8 cellular contexts compared by ENCODE assay signal in genomic region chr20:3239026-3239866, GRCh38. TPM values are rescaled to one million over a fixed set of nuclear protein-coding genes. Genes with fewer than 3 reads are reported as not detected.
DNase-seq lines count a peak whose midpoint lies in the region; ATAC-seq and TF ChIP-seq lines count a peak whose summit lies in the region.

SLC4A11 (minus strand) TSS chr20:3239190; CDS start chr20:3239137, 53 bp downstream.

- no peak for TF ChIP-seq CTCF in DND-41 (IDR thresholded peaks at IDR 0.05; ENCODE audit: borderline replicate concordance, extremely low read depth, low read length, poor library complexity, severe bottlenecking)
- no peak for TF ChIP-seq CTCF in osteocyte (IDR thresholded peaks at IDR 0.05)

- H3K4me3 Mint-ChIP-seq in activated naive CD4-positive, alpha-beta T cell treated with anti-CD3 and anti-CD28 coated beads, Interleukin-2, amount 10 ng/mL, durations not matched to agents 7 days and 5 days = peak within 1 kb of the TSS; percentile 89
- peak within 1 kb of the TSS; percentile 87 for H3K4me3 Mint-ChIP-seq in osteocyte (ENCODE audit: unreplicated experiment)

- H2AFZ ChIP-seq in DND-41 (ENCODE audit: low read depth, low read length) = no peak within 1 kb of the TSS

- no peak within 1 kb of the TSS for H3K27ac Mint-ChIP-seq in activated naive CD4-positive, alpha-beta T cell treated with anti-CD3 and anti-CD28 coated beads, Interleukin-2, amount 10 ng/mL, durations not matched to agents 7 days and 5 days
- H3K27ac Mint-ChIP-seq in osteocyte (ENCODE audit: unreplicated experiment) = peak within 1 kb of the TSS; percentile 34

- no peaks in the 10 kb centered on the region for H3K4me1 ChIP-seq in DND-41 (ENCODE audit: insufficient read depth, low read length)

- no peaks in the 10 kb centered on the region for H3K79me2 ChIP-seq in DND-41 (ENCODE audit: insufficient read depth, low read length)

- H3K9me3 ChIP-seq in DND-41 (ENCODE audit: insufficient read depth, low read length, severe bottlenecking) = no peaks in the 10 kb centered on the region

- H3K27ac ChIP-seq in DND-41 (ENCODE audit: low read length) = no peak within 1 kb of the TSS

- POLR2A ChIA-PET in HEK293T (lab: Yijun Ruan, JAX) = interaction anchor here (0.6 to 1.1 kb wide), 6 partner anchors 9 to 169 kb away, joined by 3 to 5 read pairs (median 3); no protein-coding TSS in a partner anchor

- peaks cover 8% of the 10 kb centered on the region; the same call in 1 of the 2 replicates for H4K20me1 ChIP-seq in DND-41 (ENCODE audit: insufficient read depth, low read length)

- H3K9me3 Mint-ChIP-seq in activated naive CD4-positive, alpha-beta T cell treated with anti-CD3 and anti-CD28 coated beads, Interleukin-2, amount 10 ng/mL, durations not matched to agents 7 days and 5 days = no peaks in the 10 kb centered on the region
- no peaks in the 10 kb centered on the region for H3K9me3 Mint-ChIP-seq in osteocyte (ENCODE audit: unreplicated experiment)

- no peaks in the 10 kb centered on the region for H3K36me3 ChIP-seq in DND-41 (ENCODE audit: insufficient read depth, low read length)

- ATAC-seq in DND-41 (ENCODE audit: insufficient read depth, low read depth) (peak; percentile 43; the same call in 1 of the 3 replicates), GM21737 (IDR thresholded peaks at IDR 0.05; ENCODE audit: unreplicated experiment) (no peak), GM18870 (IDR thresholded peaks at IDR 0.05; ENCODE audit: unreplicated experiment) (no peak)

- H3K4me3 ChIP-seq in DND-41 (ENCODE audit: low read depth in 1 of 2, low read length in 2 of 2) = no peak within 1 kb of the TSS

- no peak within 1 kb of the TSS for H3K9ac ChIP-seq in DND-41 (ENCODE audit: low read depth, low read length)

- no peak for DNase-seq in DND-41
- DNase-seq in HEK293T (ENCODE audit: extremely low spot score) = peak; percentile 79
- DNase-seq in NOMO-1 treated with DMSO at 0.1 percent for 48 hours (lab: John Stamatoyannopoulos, UW; ENCODE audit: unreplicated experiment) = peak; percentile 49
- DNase-seq in activated naive CD4-positive, alpha-beta T cell treated with anti-CD3 and anti-CD28 coated beads, Interleukin-2, amount 10 ng/mL, durations not matched to agents 7 days and 5 days = peak; percentile 59
- peak; percentile 75 for DNase-seq in glomerular visceral epithelial cell (ENCODE audit: extremely low spot score)
- no peak for DNase-seq in osteocyte (ENCODE audit: extremely low spot score, unreplicated experiment)

- H3K36me3 Mint-ChIP-seq in activated naive CD4-positive, alpha-beta T cell treated with anti-CD3 and anti-CD28 coated beads, Interleukin-2, amount 10 ng/mL, durations not matched to agents 7 days and 5 days = no peaks in the 10 kb centered on the region
- H3K36me3 Mint-ChIP-seq in osteocyte (ENCODE audit: unreplicated experiment) = no peaks in the 10 kb centered on the region

- CTCF ChIA-PET in HEK293T (lab: Yijun Ruan, JAX) = interaction anchor here (1.2 kb wide), 1 partner anchor 12 kb away, joined by 4 read pairs; no protein-coding TSS in a partner anchor
- CTCF ChIA-PET in activated naive CD4-positive, alpha-beta T cell treated with anti-CD3 and anti-CD28 coated beads, Interleukin-2, amount 10 ng/mL, durations not matched to agents 7 days and 5 days (lab: Charles Lee) = interaction anchor here (0.9 to 1.1 kb wide), 2 partner anchors 10 to 20 kb away, joined by 3 to 4 read pairs; no protein-coding TSS in a partner anchor

- no peak within 1 kb of the TSS for H3K4me2 ChIP-seq in DND-41 (ENCODE audit: insufficient read depth, low read length)

- H3K4me1 Mint-ChIP-seq in activated naive CD4-positive, alpha-beta T cell treated with anti-CD3 and anti-CD28 coated beads, Interleukin-2, amount 10 ng/mL, durations not matched to agents 7 days and 5 days = peaks cover 14% of the 10 kb centered on the region
- peaks cover 21% of the 10 kb centered on the region for H3K4me1 Mint-ChIP-seq in osteocyte (ENCODE audit: unreplicated experiment)

- H3K27me3 Mint-ChIP-seq in activated naive CD4-positive, alpha-beta T cell treated with anti-CD3 and anti-CD28 coated beads, Interleukin-2, amount 10 ng/mL, durations not matched to agents 7 days and 5 days = peaks cover 94% of the 10 kb centered on the region
- H3K27me3 Mint-ChIP-seq in osteocyte (ENCODE audit: unreplicated experiment) = peaks cover 13% of the 10 kb centered on the region

- H3K27me3 ChIP-seq in DND-41 (ENCODE audit: insufficient read depth, low read length, poor library complexity) = peaks cover 18% of the 10 kb centered on the region

TF ChIP-seq in HEK293T, 16 proteins besides CTCF, POLR2A, EP300 and RAD21:
- TF ChIP-seq TARDBP (IDR thresholded peaks at IDR 0.05) (no peak), CTBP1 (IDR thresholded peaks at IDR 0.05; ENCODE audit: borderline replicate concordance) (no peak), LEF1 (IDR thresholded peaks at IDR 0.05; ENCODE audit: borderline replicate concordance) (0 out of 2 replicates have a peak, but pooled peaks have one; percentile 27), FOXM1 (IDR thresholded peaks at IDR 0.05; ENCODE audit: borderline replicate concordance) (peak; percentile 90), PKNOX1 (IDR thresholded peaks at IDR 0.05) (no peak), ARNT (IDR thresholded peaks at IDR 0.05) (no peak), L3MBTL2 (conservative IDR thresholded peaks at IDR 0.05) (no peak), ELF4 (IDR thresholded peaks at IDR 0.05) (no peak)
TF ChIP-seq in HEK293T: peak in this region for 2.

RNA-seq across cellular contexts. Expression of gene SLC4A11, which starts in this region (rescaled TPM):
- 2.4 and 3.2 TPM in 2 replicates for total RNA-seq in osteocyte

Comparison
In these comparisons a context has a peak if more than half of its experiments do, and no peak if none do; other contexts are left out.
1. DNase-seq: peak in HEK293T (single experiment), NOMO-1 treated with DMSO at 0.1 percent for 48 hours (single experiment), activated naive CD4-positive, alpha-beta T cell treated with anti-CD3 and anti-CD28 coated beads, Interleukin-2, amount 10 ng/mL, durations not matched to agents 7 days and 5 days (single experiment) and glomerular visceral epithelial cell (single experiment); none in DND-41 (single experiment) and osteocyte (single experiment).